ENCODE assay signal across 16 cellular contexts in the genomic region with DNA sequence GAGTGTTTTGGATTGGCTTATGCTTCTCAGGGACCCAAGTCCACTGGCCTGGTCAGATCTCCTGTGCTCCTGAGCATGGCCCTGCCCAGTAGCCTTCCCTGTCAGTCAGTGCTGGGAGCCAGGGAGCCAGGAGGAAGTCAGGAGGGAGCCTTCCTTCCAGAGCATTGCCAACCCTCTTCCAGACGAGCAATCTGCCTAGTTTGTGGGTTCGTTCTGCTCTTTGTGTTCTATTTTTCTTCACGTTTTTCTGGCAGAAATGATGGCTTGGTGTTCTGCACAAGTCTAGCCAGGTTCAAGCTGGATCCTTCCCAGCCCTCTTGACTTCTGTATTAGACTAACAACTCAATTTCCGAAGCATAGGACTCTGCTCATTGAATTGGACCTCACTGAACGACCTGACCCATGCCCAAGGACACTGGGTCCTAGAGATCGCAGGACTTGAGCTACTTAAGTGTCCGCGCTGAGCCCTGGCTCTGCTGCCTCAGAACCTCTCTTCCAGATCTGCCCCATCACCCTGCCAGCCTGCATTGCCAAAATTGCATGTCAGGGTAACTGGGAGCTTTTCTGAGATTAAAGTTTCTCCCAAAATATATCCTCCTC.
DNase-seq lines count a peak whose midpoint lies in the region; ATAC-seq, FAIRE-seq and TF ChIP-seq lines count a peak whose summit lies in the region.
"Had no signal": no experiment of that assay in that cellular context is flagged by ENCODE, and none has a peak within 500 bp of the region (broad histone marks: within the 10 kb centered on the region; RNA-seq: fewer than 3 reads in every experiment).

No MANE protein-coding gene starts in this region.

- H3K9me3 ChIP-seq in astrocyte (ENCODE audit: insufficient read depth, low read depth, low read length) (no peaks in the 10 kb centered on the region), keratinocyte (ENCODE audit: control insufficient read depth, low read depth, low read length) (no peaks in the 10 kb centered on the region), thyroid gland (no peaks in the 10 kb centered on the region)

- H3K4me2 ChIP-seq in GM23338 (no peak overlapping the region), astrocyte (ENCODE audit: low read length) (no peak overlapping the region), keratinocyte (ENCODE audit: control insufficient read depth, extremely low read depth, insufficient read depth, low read depth, low read length) (no peak overlapping the region)

- H3K4me1 ChIP-seq in GM23338 (ENCODE audit: insufficient read depth) = no peaks in the 10 kb centered on the region
- H3K4me1 ChIP-seq in astrocyte (ENCODE audit: insufficient read depth, low read length) = no peaks in the 10 kb centered on the region
- peaks cover 11% of the 10 kb centered on the region for H3K4me1 ChIP-seq in keratinocyte (ENCODE audit: control insufficient read depth, extremely low read depth, insufficient read depth, low read length)
- H3K4me1 ChIP-seq in thyroid gland = peaks cover 0 to 8% of the 10 kb centered on the region in 2 donors

- no peaks in the 10 kb centered on the region for H3K27me3 Mint-ChIP-seq in GM23338 (ENCODE audit: insufficient read depth, low read depth, poor library complexity)
- no peaks in the 10 kb centered on the region for H3K27me3 Mint-ChIP-seq in astrocyte (ENCODE audit: low read depth, unreplicated experiment)
- H3K27me3 Mint-ChIP-seq: CD4-positive, alpha-beta T cell had no signal

- H3K27ac Mint-ChIP-seq in GM23338 (no peak overlapping the region), astrocyte (ENCODE audit: unreplicated experiment) (peak overlapping the region; percentile 11)
- H3K27ac Mint-ChIP-seq: CD4-positive, alpha-beta T cell had no signal

- H3K4me3 ChIP-seq in GM23338 (no peak overlapping the region), astrocyte (ENCODE audit: insufficient read depth, low read depth, low read length) (no peak overlapping the region), keratinocyte (ENCODE audit: control insufficient read depth in 2 of 3, extremely low read depth in 1 of 3, insufficient read depth in 2 of 3, low read depth in 1 of 3, low read length in 3 of 3) (no peak overlapping the region), thyroid gland (replicated peaks in 1 of 3) (no peak overlapping the region)
- H3K4me3 ChIP-seq: K562 had no signal

- H3K9me2 ChIP-seq in GM23338 (ENCODE audit: insufficient read depth) = no peaks in the 10 kb centered on the region

- intact Hi-C loops in thyroid gland (cut with DNase I) = loop anchor here (2.0 kb wide), 1 partner anchor 130 kb away; no protein-coding TSS in a partner anchor
- intact Hi-C loops in left cardiac atrium (cut with DNase I) = no loop called here

- H3K9me1 ChIP-seq in keratinocyte (ENCODE audit: control insufficient read depth, extremely low read depth, insufficient read depth, low read length) = no peaks in the 10 kb centered on the region

- DNase-seq in GM23338 (ENCODE audit: low spot score) (no peak), astrocyte (ENCODE audit: low read depth) (no peak), keratinocyte (ENCODE audit: low read depth, low spot score) (no peak), thyroid gland (peak; percentile 68 to 83), left cardiac atrium (no peak)
- DNase-seq: CD4-positive, alpha-beta T cell; DMS79; MV-4-11; NCI-H1417 treated with DMSO at 0.1 percent for 48 hours; NCI-H510A treated with DMSO at 0.1 percent for 48 hours; NCI-H82 had no signal

- no peaks in the 10 kb centered on the region for H3F3A ChIP-seq in GM23338 (replicated peaks; ENCODE audit: low read depth)

- H3K9ac ChIP-seq in astrocyte (ENCODE audit: low read length) = no peak overlapping the region
- H3K9ac ChIP-seq in keratinocyte (ENCODE audit: control insufficient read depth, extremely low read depth, insufficient read depth, low read length) = no peak overlapping the region

- TF ChIP-seq POLR2A in thyroid gland (IDR thresholded peaks at IDR 0.05) = no peak

- dilution Hi-C loops in keratinocyte (cut with MboI; ENCODE audit: extremely low pct_ligation_motif_present, low sequenced_read_pairs) = loop anchor here (25.0 kb wide), 1 partner anchor 117 kb away; no protein-coding TSS in a partner anchor

- H2AFZ ChIP-seq in GM23338 = peak overlapping the region; percentile 81; the same call in 1 of the 2 replicates
- H2AFZ ChIP-seq in astrocyte (ENCODE audit: low read depth, low read length) = no peak overlapping the region
- peak overlapping the region; percentile 55 for H2AFZ ChIP-seq in keratinocyte (ENCODE audit: control insufficient read depth, low read length)

- H3K36me3 Mint-ChIP-seq in GM23338 (ENCODE audit: low read depth) (no peaks in the 10 kb centered on the region), astrocyte (ENCODE audit: low read depth, unreplicated experiment) (no peaks in the 10 kb centered on the region)

- no peaks in the 10 kb centered on the region for H3K27me3 ChIP-seq in GM23338 (ENCODE audit: insufficient read depth)
- H3K27me3 ChIP-seq in astrocyte (ENCODE audit: insufficient read depth, low read length) = peaks cover 4% of the 10 kb centered on the region
- H3K27me3 ChIP-seq in keratinocyte (ENCODE audit: control insufficient read depth, extremely low read depth, insufficient read depth, low read length) = no peaks in the 10 kb centered on the region
- H3K27me3 ChIP-seq in thyroid gland = no peaks in the 10 kb centered on the region

- ATAC-seq in GM23338 = no peak
- ATAC-seq in left cardiac atrium = no peak
- no peak for ATAC-seq in HG03342 (IDR thresholded peaks at IDR 0.05; ENCODE audit: unreplicated experiment)
- no peak for ATAC-seq in GM19324 (IDR thresholded peaks at IDR 0.05; ENCODE audit: low FRiP score, unreplicated experiment)
- ATAC-seq: K562, Panc1 had no signal

- H4K20me1 ChIP-seq in GM23338 (replicated peaks; ENCODE audit: insufficient read depth) = no peaks in the 10 kb centered on the region
- H4K20me1 ChIP-seq in astrocyte (ENCODE audit: insufficient read depth, low read length) = no peaks in the 10 kb centered on the region
- no peaks in the 10 kb centered on the region for H4K20me1 ChIP-seq in keratinocyte (ENCODE audit: control insufficient read depth, extremely low read depth, insufficient read depth, low read length)

- TF ChIP-seq CTCF in GM23338 (conservative IDR thresholded peaks at IDR 0.05; ENCODE audit: low read depth in 2 of 2) (no peak), astrocyte (IDR thresholded peaks at IDR 0.05; ENCODE audit: insufficient read depth, low read depth, low read length) (no peak), keratinocyte (optimal IDR thresholded peaks at IDR 0.05 in 1 of 3, IDR thresholded peaks at IDR 0.05 in 1 of 3, conservative IDR thresholded peaks at IDR 0.05 in 1 of 3; ENCODE audit: extremely low read depth in 1 of 3, insufficient read depth in 2 of 3, low read length in 3 of 3) (no peak), thyroid gland (IDR thresholded peaks at IDR 0.05) (no peak)

- no peaks in the 10 kb centered on the region for H3K79me2 ChIP-seq in GM23338 (replicated peaks; ENCODE audit: insufficient read depth)
- no peaks in the 10 kb centered on the region for H3K79me2 ChIP-seq in astrocyte (ENCODE audit: insufficient read depth, low read length)
- H3K79me2 ChIP-seq in keratinocyte (ENCODE audit: control insufficient read depth, insufficient read depth, low read length) = no peaks in the 10 kb centered on the region

- peaks cover 13% of the 10 kb centered on the region for H3K4me1 Mint-ChIP-seq in GM23338
- peaks cover 22% of the 10 kb centered on the region for H3K4me1 Mint-ChIP-seq in astrocyte (ENCODE audit: low read depth, unreplicated experiment)

- H3K27ac ChIP-seq in GM23338 (ENCODE audit: low read depth) (no peak overlapping the region), astrocyte (ENCODE audit: low read depth, low read length) (no peak overlapping the region), keratinocyte (ENCODE audit: control insufficient read depth, insufficient read depth, low read length) (no peak overlapping the region), thyroid gland (peak overlapping the region in 2 of 3 donors; percentile 17 to 55)

- no peak for FAIRE-seq in astrocyte (lab: Jason Lieb, UNC)
- no peak for FAIRE-seq in keratinocyte (lab: Jason Lieb, UNC)
- FAIRE-seq: D721Med, K562 had no signal

- H3K9me3 Mint-ChIP-seq in GM23338 = no peaks in the 10 kb centered on the region
- no peaks in the 10 kb centered on the region for H3K9me3 Mint-ChIP-seq in astrocyte (ENCODE audit: unreplicated experiment)
- H3K9me3 Mint-ChIP-seq: CD4-positive, alpha-beta T cell had no signal

- WGBS in thyroid gland, 2 donors = 40 to 46% methylated on average over 8 of the region's 8 CpGs

- H3K4me3 Mint-ChIP-seq in GM23338 (no peak overlapping the region), astrocyte (ENCODE audit: unreplicated experiment) (no peak overlapping the region)
- H3K4me3 Mint-ChIP-seq: CD4-positive, alpha-beta T cell had no signal

- H3K36me3 ChIP-seq in GM23338 (ENCODE audit: insufficient read depth) = no peaks in the 10 kb centered on the region
- H3K36me3 ChIP-seq in astrocyte (ENCODE audit: insufficient read depth, low read length) = no peaks in the 10 kb centered on the region
- H3K36me3 ChIP-seq in keratinocyte (ENCODE audit: control insufficient read depth in 2 of 2, extremely low read depth in 1 of 2, insufficient read depth in 2 of 2, low read length in 2 of 2) = no peaks in the 10 kb centered on the region
- no peaks in the 10 kb centered on the region for H3K36me3 ChIP-seq in thyroid gland

TF ChIP-seq in GM23338, 12 proteins besides CTCF, POLR2A, EP300 and RAD21 (continues in another document):
- no peak for TF ChIP-seq EZH2 (IDR thresholded peaks at IDR 0.05; ENCODE audit: low read depth, unreplicated experiment)
- no peak for TF ChIP-seq CREB1 (CRISPR knock-in tag; IDR thresholded peaks at IDR 0.05; ENCODE audit: low read depth)
- TF ChIP-seq NANOG (IDR thresholded peaks at IDR 0.05; ENCODE audit: borderline replicate concordance) = no peak
- TF ChIP-seq POLR2AphosphoS5 (IDR thresholded peaks at IDR 0.05; ENCODE audit: low read depth) = no peak

Comparison
In these comparisons a context has a peak if more than half of its experiments do, and no peak if none do; other contexts are left out.
1. DNase-seq: peak in thyroid gland (2 of 2); none in GM23338 (single experiment), astrocyte (single experiment), keratinocyte (single experiment) and left cardiac atrium (single experiment).
2. H3K27ac ChIP-seq: peak in thyroid gland (2 of 3); none in GM23338 (single experiment), astrocyte (single experiment) and keratinocyte (single experiment).